In genomic region chr15:78506971-78507830, GRCh38 we compare ENCODE assay signal across 8 cellular contexts. TPM values are rescaled to one million over a fixed set of nuclear protein-coding genes. Genes with fewer than 3 reads are reported as not detected.
DNase-seq lines count a peak whose midpoint lies in the region; ATAC-seq and TF ChIP-seq lines count a peak whose summit lies in the region.

Gene HYKK, plus strand, starts transcription at chr15:78507577. Its CDS starts 5,512 bp downstream, at chr15:78513089.

- peak; percentile 82 for ATAC-seq in GM19372 (IDR thresholded peaks at IDR 0.05; ENCODE audit: low read depth, unreplicated experiment)
- peak; percentile 75 for ATAC-seq in HG03521 (IDR thresholded peaks at IDR 0.05; ENCODE audit: unreplicated experiment)
- ATAC-seq in left lung: peak; percentile 99

- peaks cover 8% of the 10 kb centered on the region for H3K4me1 ChIP-seq in BLaER1
- H3K4me1 ChIP-seq in left lung: peaks cover 0 to 13% of the 10 kb centered on the region in 2 donors

- H3K4me3 ChIP-seq in BLaER1: peak within 1 kb of the TSS; percentile 78
- peak within 1 kb of the TSS; percentile 63 to 79 for H3K4me3 ChIP-seq in left lung

- DNase-seq in NCI-H69 (lab: John Stamatoyannopoulos, UW): peak; percentile 97
- DNase-seq in activated CD4-positive, alpha-beta T cell treated with anti-CD3 and anti-CD28 coated beads, Interleukin-2, amount 50 U/mL, for 24 hours (ENCODE audit: low read depth in 1 of 2, low spot score in 1 of 2): peak; percentile 50 to 74
- peak; percentile 94 to 97 for DNase-seq in dermis microvascular lymphatic vessel endothelial cell (ENCODE audit: low read depth in 2 of 2)
- peak; percentile 91 to 93 for DNase-seq in left lung
- DNase-seq in stimulated activated CD4-positive, alpha-beta T cell treated with anti-CD3 and anti-CD28 coated beads, Interleukin-2, amount 100 ng/mL, for 24 hours: peak; percentile 79 to 85

- intact Hi-C loops in left lung (cut with DNase I): no loop called here

- H3K9ac ChIP-seq in BLaER1: peak within 1 kb of the TSS; percentile 63

- no peaks in the 10 kb centered on the region for H3K36me3 ChIP-seq in BLaER1
- no peaks in the 10 kb centered on the region for H3K36me3 ChIP-seq in left lung

- H3K27me3 ChIP-seq in BLaER1 (peaks cover 20% of the 10 kb centered on the region), left lung (peaks cover 0 to 32% of the 10 kb centered on the region in 2 donors)

- TF ChIP-seq CTCF in left lung (IDR thresholded peaks at IDR 0.05): no peak

- H3K9me3 ChIP-seq in BLaER1: no peaks in the 10 kb centered on the region
- H3K9me3 ChIP-seq in left lung: no peaks in the 10 kb centered on the region

- no peaks in the 10 kb centered on the region for H4K20me1 ChIP-seq in BLaER1

- H3K4me2 ChIP-seq in BLaER1: peak within 1 kb of the TSS; percentile 99

- H3K27ac ChIP-seq in BLaER1: no peak within 1 kb of the TSS
- H3K27ac ChIP-seq in left lung: peak within 1 kb of the TSS; percentile 16 to 65

RNA-seq across cellular contexts. Expression of gene HYKK, which starts in this region (rescaled TPM):
- total RNA-seq in dermis microvascular lymphatic vessel endothelial cell (0.90 and 1.6 TPM in 2 replicates), left lung (1 to 10 TPM; 3.3 to 5.0 TPM)
